In genomic region chr1:201141418-201141817, GRCh38 we compare ENCODE assay signal across 27 cellular contexts. TPM values are rescaled to one million over a fixed set of nuclear protein-coding genes. Genes with fewer than 3 reads are reported as not detected.
"Had no signal": no experiment of that assay in that cellular context is flagged by ENCODE, and none has a peak within 500 bp of the region (broad histone marks: within the 10 kb centered on the region; RNA-seq: fewer than 3 reads in every experiment).

No MANE protein-coding gene starts in this region.

- H3K9me3 ChIP-seq: ovary, prostate gland, right lobe of liver, spleen, stomach, thoracic aorta, transverse colon had no signal

- H2AFZ ChIP-seq: hepatocyte had no signal

- ATAC-seq: natural killer cell, right lobe of liver had no signal

- H3K4me1 ChIP-seq: prostate gland, right lobe of liver, spleen had no signal

- H3K4me3 ChIP-seq: dorsolateral prefrontal cortex, hepatocyte, ovary, prostate gland, right lobe of liver, spleen, stomach, thoracic aorta, transverse colon had no signal

- H3K4me2 ChIP-seq: hepatocyte had no signal

- H3K27ac ChIP-seq: hepatocyte, ovary, prostate gland, right lobe of liver, spleen, stomach, thoracic aorta, transverse colon had no signal

- H3K4me3 Mint-ChIP-seq: natural killer cell had no signal

- DNase-seq: cortex of kidney; effector CD8-positive, alpha-beta T cell; foreskin melanocyte; head of caudate nucleus; natural killer cell; retina; right lobe of liver; spleen; stimulated activated CD4-positive, alpha-beta T cell treated with anti-CD3 and anti-CD28 coated beads, Interleukin-15, amount 100 ng/mL, for 24 hours; stimulated activated CD4-positive, alpha-beta T cell treated with anti-CD3 and anti-CD28 coated beads, Interleukin-1b, Interleukin-23, amount 100 ng/mL, for 48 hours; stimulated activated CD4-positive, alpha-beta T cell treated with anti-CD3 and anti-CD28 coated beads, Interleukin-4, amount 100 ng/mL, for 24 hours; stimulated activated naive CD4-positive, alpha-beta T cell; stomach; substantia nigra; transverse colon had no signal

- H3K36me3 ChIP-seq: ovary had no signal

- H3K9me3 Mint-ChIP-seq: natural killer cell, neural crest cell had no signal

- H3K27me3 ChIP-seq: dorsolateral prefrontal cortex, hepatocyte, ovary, right lobe of liver, spleen, stomach, transverse colon had no signal

- H3K79me2 ChIP-seq: hepatocyte had no signal

- H3K27ac Mint-ChIP-seq: natural killer cell had no signal

- H3K4me1 Mint-ChIP-seq: natural killer cell, neural crest cell had no signal

RNA-seq across cellular contexts. Expression of gene ASCL5, which starts 14.4 kb away (rescaled TPM):
- total RNA-seq: hepatocyte, kidney epithelial cell, lower leg skin, myocyte, natural killer cell, neural crest cell, ovary, prostate gland, right lobe of liver, thoracic aorta, transverse colon, urinary bladder had no signal
- polyA plus RNA-seq: esophagus, hepatocyte, urinary bladder had no signal

RNA-seq across cellular contexts. Expression of gene CACNA1S, which starts 29.2 kb away (rescaled TPM):
- total RNA-seq: hepatocyte, kidney epithelial cell, mucosa of gallbladder, natural killer cell, thoracic aorta, transverse colon had no signal
- polyA plus RNA-seq: esophagus, hepatocyte, stomach, urinary bladder had no signal

RNA-seq across cellular contexts. Expression of gene IGFN1, which starts 49.2 kb away (rescaled TPM):
- total RNA-seq: natural killer cell, neural crest cell, spleen, thoracic aorta had no signal
